10 cellular contexts compared by ENCODE assay signal in the genomic region with DNA sequence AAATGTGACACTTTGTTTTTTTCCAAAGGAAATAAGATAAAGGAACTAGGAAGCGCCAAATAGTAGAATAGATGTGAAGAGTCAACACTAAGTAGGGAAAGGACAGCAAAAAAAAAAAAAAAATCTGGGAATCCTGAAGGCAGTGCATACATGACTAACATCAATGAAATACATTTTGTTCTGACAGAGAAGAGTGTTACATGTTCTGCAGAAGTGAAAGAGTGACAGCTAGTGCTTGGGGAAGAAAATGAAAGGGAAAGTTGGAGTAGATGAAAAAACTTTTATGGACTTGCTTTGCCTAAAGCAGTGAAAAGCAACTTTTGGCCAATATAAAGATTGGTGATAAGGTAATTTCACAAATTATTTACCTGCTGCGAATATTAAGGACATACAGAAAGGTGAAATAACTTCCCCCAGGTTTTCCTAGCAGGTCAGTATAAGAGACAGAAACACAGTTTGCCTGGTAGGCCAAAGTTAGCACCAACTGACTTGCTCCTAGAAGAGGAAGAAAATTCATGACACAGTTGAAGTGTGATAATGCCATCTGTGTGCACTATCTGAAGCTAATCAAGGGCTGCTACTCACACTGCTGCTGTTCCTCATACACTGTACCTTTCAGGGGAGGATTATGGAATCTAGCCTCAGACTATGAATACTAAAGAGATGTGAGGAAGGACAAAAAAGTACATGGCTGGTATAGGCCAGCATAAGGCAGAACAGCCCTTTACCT. TPM values are rescaled to one million over a fixed set of nuclear protein-coding genes. Genes with fewer than 3 reads are reported as not detected.
A peak's percentile ranks its signal among the peaks of the same experiment; 100 is the strongest.
DNase-seq lines count a peak whose midpoint lies in the region; ATAC-seq, FAIRE-seq and TF ChIP-seq lines count a peak whose summit lies in the region.
"Had no signal": no experiment of that assay in that cellular context is flagged by ENCODE, and none has a peak within 500 bp of the region (broad histone marks: within the 10 kb centered on the region; RNA-seq: fewer than 3 reads in every experiment).

No MANE protein-coding gene starts in this region.

- H3K27ac ChIP-seq in A673 (ENCODE audit: low read depth, low read length, poor library complexity, severe bottlenecking) (no peak overlapping the region), neural progenitor cell (no peak overlapping the region), tibial artery (peak overlapping the region in 1 of 2 donors; percentile 44)

- H3K4me1 Mint-ChIP-seq in neural progenitor cell, result no peaks in the 10 kb centered on the region

- H3F3A ChIP-seq in neural progenitor cell (ENCODE audit: low read depth), result no peaks in the 10 kb centered on the region

- no peaks in the 10 kb centered on the region for H3K4me1 ChIP-seq in A673 (ENCODE audit: insufficient read depth, low read length, poor library complexity, severe bottlenecking)
- H3K4me1 ChIP-seq in neural progenitor cell, result no peaks in the 10 kb centered on the region
- peaks cover 0 to 39% (median 8%) of the 10 kb centered on the region in 4 donors for H3K4me1 ChIP-seq in tibial artery
- H3K4me1 ChIP-seq: Peyer's patch had no signal

- no peak overlapping the region for H3K4me2 ChIP-seq in neural progenitor cell

- FAIRE-seq in frontal cortex (lab: Jason Lieb, UNC), result no peak
- FAIRE-seq: D721Med had no signal

- H3K27ac Mint-ChIP-seq in neural progenitor cell, result no peak overlapping the region

- no TSS peak for BruUV-seq in A673 (replicated peaks; lab: Mats Ljungman, UMichigan)

- intact Hi-C loops in A673 (cut with micrococcal nuclease; ENCODE audit: unreplicated experiment), result no loop called here
- intact Hi-C loops in tibial artery (cut with DNase I; ENCODE audit: low total_unique reads), result no loop called here

- H3K4me3 Mint-ChIP-seq in neural progenitor cell, result no peak overlapping the region

- H3K27me3 ChIP-seq in A673 (replicated peaks; ENCODE audit: insufficient read depth, low read depth, low read length, poor library complexity) (no peaks in the 10 kb centered on the region), neural progenitor cell (no peaks in the 10 kb centered on the region), tibial artery (no peaks in the 10 kb centered on the region)
- H3K27me3 ChIP-seq: Peyer's patch had no signal

- no peaks in the 10 kb centered on the region for H3K36me3 ChIP-seq in A673 (ENCODE audit: insufficient read depth, low read length, poor library complexity, severe bottlenecking)
- no peaks in the 10 kb centered on the region for H3K36me3 ChIP-seq in neural progenitor cell
- H3K36me3 ChIP-seq in tibial artery, result peaks cover 4 to 12% (median 7%) of the 10 kb centered on the region in 3 donors
- H3K36me3 ChIP-seq: Peyer's patch had no signal

- H3K9me3 ChIP-seq in A673 (ENCODE audit: low read depth, low read length, poor library complexity, severe bottlenecking), result no peaks in the 10 kb centered on the region
- no peaks in the 10 kb centered on the region for H3K9me3 ChIP-seq in neural progenitor cell (ENCODE audit: low read depth)
- H3K9me3 ChIP-seq in tibial artery, result no peaks in the 10 kb centered on the region
- H3K9me3 ChIP-seq: Peyer's patch had no signal

- H3K4me3 ChIP-seq in A673 (ENCODE audit: low read depth, low read length, poor library complexity, severe bottlenecking), result no peak overlapping the region
- H3K4me3 ChIP-seq in neural progenitor cell, result no peak overlapping the region
- H3K4me3 ChIP-seq in tibial artery, result no peak overlapping the region
- H3K4me3 ChIP-seq: Peyer's patch had no signal

- TF ChIP-seq CTCF in A673 (conservative IDR thresholded peaks at IDR 0.05; ENCODE audit: low read depth, low read length) (peak; percentile 20; the same call in 1 of the 2 replicates), neural progenitor cell (IDR thresholded peaks at IDR 0.05) (no peak), tibial artery (IDR thresholded peaks at IDR 0.05) (no peak)

- H3K79me2 ChIP-seq in neural progenitor cell (ENCODE audit: low read depth), result no peaks in the 10 kb centered on the region

- no peaks in the 10 kb centered on the region for H3K27me3 Mint-ChIP-seq in neural progenitor cell (ENCODE audit: insufficient read depth, low read depth)

- DNase-seq in A673 (ENCODE audit: low spot score) (no peak), LHCN-M2 (ENCODE audit: low read depth) (peak; percentile 39), fibroblast of gingiva (ENCODE audit: low read depth) (peak; percentile 1), DMS79 treated with DMSO at 0.1 percent for 48 hours (lab: John Stamatoyannopoulos, UW) (no peak), neural progenitor cell (ENCODE audit: low spot score) (no peak), tibial artery (no peak), frontal cortex (ENCODE audit: low spot score in 2 of 2) (no peak)
- DNase-seq: Peyer's patch had no signal

- H3K9me3 Mint-ChIP-seq in neural progenitor cell, result peaks cover 4% of the 10 kb centered on the region

- POLR2A ChIA-PET in A673 (lab: Charles Lee; ENCODE audit: low non-redundant PET), result interaction anchor here (0.7 kb wide), 1 partner anchor 50 kb away, joined by 4 read pairs; no protein-coding TSS in a partner anchor

- peak; percentile 78 for ATAC-seq in GM19395 (IDR thresholded peaks at IDR 0.05; ENCODE audit: unreplicated experiment)

- no peak overlapping the region for H3K9ac ChIP-seq in neural progenitor cell

- no peaks in the 10 kb centered on the region for H4K20me1 ChIP-seq in neural progenitor cell (ENCODE audit: low read depth)

- CTCF ChIA-PET in A673 (lab: Charles Lee), result no interaction called here

- H3K36me3 Mint-ChIP-seq in neural progenitor cell, result peaks cover 24% of the 10 kb centered on the region

- no peak overlapping the region for H2AFZ ChIP-seq in neural progenitor cell (replicated peaks)

RNA-seq across cellular contexts. Expression of gene RANBP6, which starts 38.6 kb away (rescaled TPM):
- 16.8 and 20.1 TPM in 2 replicates for total RNA-seq in A673 (2021)
- 32.3 and 42.4 TPM in 2 replicates for total RNA-seq in LHCN-M2 (2014; rRNA removed)
- polyA plus RNA-seq in LHCN-M2 (2012), result 6.6 TPM
- total RNA-seq in neural progenitor cell (ENCODE audit: low replicate concordance), result 43.6 and 63.0 TPM in 2 replicates
- 79.9 TPM for total RNA-seq in frontal cortex

Comparison
In these comparisons a context has a peak if more than half of its experiments do, and no peak if none do; other contexts are left out.
1. DNase-seq: peak in LHCN-M2 (single experiment) and fibroblast of gingiva (single experiment); none in A673 (single experiment), DMS79 treated with DMSO at 0.1 percent for 48 hours (single experiment), neural progenitor cell (single experiment), tibial artery (0 of 2) and frontal cortex (0 of 2).